9 cellular contexts compared by ENCODE assay signal in the genomic region with DNA sequence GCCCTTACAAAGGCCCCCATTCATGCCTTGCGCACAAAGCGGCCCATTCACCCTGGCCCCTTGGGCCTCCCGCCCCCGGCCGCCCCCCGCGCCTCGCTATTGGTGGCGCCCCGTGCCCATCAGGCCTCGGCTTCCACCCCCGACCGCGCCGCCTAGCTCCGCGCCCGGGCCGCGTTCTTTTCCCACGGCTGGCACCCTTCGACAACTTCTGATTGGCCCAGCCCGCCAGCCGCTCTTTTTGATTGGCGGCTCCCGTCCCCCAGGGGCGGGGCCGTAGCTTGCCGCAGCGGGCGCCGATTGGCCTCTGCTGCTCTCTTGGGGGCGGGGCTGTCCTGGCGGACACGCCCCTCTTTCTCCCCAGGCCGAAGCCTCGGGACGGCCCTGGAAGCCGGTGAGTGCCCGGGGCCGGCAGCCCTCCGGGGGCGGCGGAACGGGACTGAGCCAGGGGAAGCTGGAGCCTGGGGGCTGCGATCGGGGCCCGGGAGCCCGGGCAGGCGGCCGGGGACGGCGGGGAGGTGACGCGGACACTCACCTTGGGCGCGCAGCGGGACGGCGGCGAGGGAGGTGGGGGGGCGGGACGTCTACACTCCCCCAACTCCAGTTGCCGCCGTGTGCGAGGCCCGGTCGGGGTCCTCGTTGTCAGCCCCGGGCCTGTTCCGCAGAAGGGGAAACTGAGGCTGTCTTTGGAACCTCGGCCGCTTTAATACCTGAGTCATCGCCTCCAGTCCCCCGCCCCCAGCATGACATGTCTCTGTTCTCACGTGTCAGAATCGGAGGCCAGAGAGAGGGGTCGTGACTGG. TPM values are rescaled to one million over a fixed set of nuclear protein-coding genes. Genes with fewer than 3 reads are reported as not detected.
DNase-seq lines count a peak whose midpoint lies in the region; ATAC-seq, FAIRE-seq and TF ChIP-seq lines count a peak whose summit lies in the region.
"Had no signal": no experiment of that assay in that cellular context is flagged by ENCODE, and none has a peak within 500 bp of the region (broad histone marks: within the 10 kb centered on the region; RNA-seq: fewer than 3 reads in every experiment).

A gene (plus strand): TSS at position 342 of the 800 bp plus-strand sequence. CDS start 6,744 bp downstream, outside the sequence.

- 2 to 11% (median 8%) methylated on average over 59 to 78 of the region's 78 CpGs for WGBS in small intestine, 3 donors

- intact Hi-C loops in activated T-helper 1 cell treated with anti-CD3 and anti-CD28 coated beads, Interleukin-12 subunit alpha, Interleukin-12 subunit beta, Interleukin-2, Interleukin-4 antibody, amounts not matched to agents 30 ng/mL and 10 ng/mL and 1 ng/mL, durations not matched to agents 14 hours and 24 hours and 36 hours (cut with micrococcal nuclease): no loop called here

- peaks cover 2% of the 10 kb centered on the region for H3K27me3 ChIP-seq in brain microvascular endothelial cell (replicated peaks)
- H3K27me3 ChIP-seq in small intestine (ENCODE audit: control insufficient read depth in 2 of 2, insufficient read depth in 2 of 2, low read length in 2 of 2): peaks cover 0 to 8% of the 10 kb centered on the region in 2 donors

- H3K4me1 ChIP-seq in small intestine (ENCODE audit: control insufficient read depth in 2 of 2, insufficient read depth in 1 of 2, low read depth in 1 of 2, low read length in 1 of 2): peaks cover 0 to 2% of the 10 kb centered on the region in 2 donors

- peak; percentile 95 for DNase-seq in DMS53 (lab: John Stamatoyannopoulos, UW)
- peak; percentile 83 for DNase-seq in NCI-H2029 treated with DMSO at 0.1 percent for 48 hours (lab: John Stamatoyannopoulos, UW)
- peak; percentile 4 for DNase-seq in brain microvascular endothelial cell
- peak; percentile 95 for DNase-seq in islet precursor cell
- peak; percentile 96 for DNase-seq in small intestine
- no peak for DNase-seq in activated T-helper 1 cell treated with anti-CD3 and anti-CD28 coated beads, Interleukin-12 subunit alpha, Interleukin-12 subunit beta, Interleukin-2, Interleukin-4 antibody, amounts not matched to agents 30 ng/mL and 10 ng/mL and 1 ng/mL, durations not matched to agents 14 hours and 24 hours and 36 hours (ENCODE audit: low spot score)
- no peak for DNase-seq in activated naive CD4-positive, alpha-beta T cell treated with Interleukin-2 at 50 U/mL for 16 hours

- no peak within 1 kb of the TSS for H3K4me3 ChIP-seq in brain microvascular endothelial cell (ENCODE audit: low read depth, low read length)
- H3K4me3 ChIP-seq in small intestine (ENCODE audit: low read depth in 1 of 2, low read length in 2 of 2): peak within 1 kb of the TSS; percentile 45 to 66

- no peak within 1 kb of the TSS for H3K27ac ChIP-seq in brain microvascular endothelial cell
- H3K27ac ChIP-seq in small intestine (ENCODE audit: low read depth in 1 of 2, low read length in 1 of 2): peak within 1 kb of the TSS; percentile 60 to 89

- no peaks in the 10 kb centered on the region for H3K9me3 ChIP-seq in small intestine (ENCODE audit: control insufficient read depth, low read depth)

- TF ChIP-seq CTCF in brain microvascular endothelial cell (IDR thresholded peaks at IDR 0.05; ENCODE audit: low read depth, low read length, missing control alignments): no peak

- no peak for ATAC-seq in HG03442 (IDR thresholded peaks at IDR 0.05; ENCODE audit: unreplicated experiment)

- peaks cover 30% of the 10 kb centered on the region for H3K27me3 Mint-ChIP-seq in activated T-helper 1 cell treated with anti-CD3 and anti-CD28 coated beads, Interleukin-12 subunit alpha, Interleukin-12 subunit beta, Interleukin-2, Interleukin-4 antibody, amounts not matched to agents 30 ng/mL and 10 ng/mL and 1 ng/mL, durations not matched to agents 14 hours and 24 hours and 36 hours (ENCODE audit: insufficient read depth)

- H3K36me3 ChIP-seq in brain microvascular endothelial cell (replicated peaks) (no peaks in the 10 kb centered on the region), small intestine (ENCODE audit: control insufficient read depth in 2 of 2, insufficient read depth in 2 of 2, low read length in 2 of 2) (no peaks in the 10 kb centered on the region)

- H3K27ac Mint-ChIP-seq in activated T-helper 1 cell treated with anti-CD3 and anti-CD28 coated beads, Interleukin-12 subunit alpha, Interleukin-12 subunit beta, Interleukin-2, Interleukin-4 antibody, amounts not matched to agents 30 ng/mL and 10 ng/mL and 1 ng/mL, durations not matched to agents 14 hours and 24 hours and 36 hours: no peak within 1 kb of the TSS

- no peak for FAIRE-seq in small intestine (lab: Jason Lieb, UNC)
- FAIRE-seq: colon had no signal

- H3K9me3 Mint-ChIP-seq in activated T-helper 1 cell treated with anti-CD3 and anti-CD28 coated beads, Interleukin-12 subunit alpha, Interleukin-12 subunit beta, Interleukin-2, Interleukin-4 antibody, amounts not matched to agents 30 ng/mL and 10 ng/mL and 1 ng/mL, durations not matched to agents 14 hours and 24 hours and 36 hours: no peaks in the 10 kb centered on the region

- H3K36me3 Mint-ChIP-seq in activated T-helper 1 cell treated with anti-CD3 and anti-CD28 coated beads, Interleukin-12 subunit alpha, Interleukin-12 subunit beta, Interleukin-2, Interleukin-4 antibody, amounts not matched to agents 30 ng/mL and 10 ng/mL and 1 ng/mL, durations not matched to agents 14 hours and 24 hours and 36 hours (ENCODE audit: low read depth): no peaks in the 10 kb centered on the region

- no peaks in the 10 kb centered on the region for H3K4me1 Mint-ChIP-seq in activated T-helper 1 cell treated with anti-CD3 and anti-CD28 coated beads, Interleukin-12 subunit alpha, Interleukin-12 subunit beta, Interleukin-2, Interleukin-4 antibody, amounts not matched to agents 30 ng/mL and 10 ng/mL and 1 ng/mL, durations not matched to agents 14 hours and 24 hours and 36 hours (ENCODE audit: low read depth)

- H3K4me3 Mint-ChIP-seq in activated T-helper 1 cell treated with anti-CD3 and anti-CD28 coated beads, Interleukin-12 subunit alpha, Interleukin-12 subunit beta, Interleukin-2, Interleukin-4 antibody, amounts not matched to agents 30 ng/mL and 10 ng/mL and 1 ng/mL, durations not matched to agents 14 hours and 24 hours and 36 hours: no peak within 1 kb of the TSS

- in situ Hi-C loops in brain microvascular endothelial cell (cut with HindIII; ENCODE audit: low pct_ligation_motif_present, low sequenced_read_pairs): no loop called here

RNA-seq across cellular contexts. Expression of the gene that starts here (rescaled TPM):
- 100 to 1,000 TPM; 202 to 392 (median 216) TPM for polyA plus RNA-seq in small intestine
- not detected in 2 replicates for total RNA-seq in activated T-helper 1 cell treated with anti-CD3 and anti-CD28 coated beads, Interleukin-12 subunit alpha, Interleukin-12 subunit beta, Interleukin-2, Interleukin-4 antibody, amounts not matched to agents 30 ng/mL and 10 ng/mL and 1 ng/mL, durations not matched to agents 14 hours and 24 hours and 36 hours

Comparison
In these comparisons a context has a peak if more than half of its experiments do, and no peak if none do; other contexts are left out.
1. DNase-seq: peak in DMS53 (single experiment), NCI-H2029 treated with DMSO at 0.1 percent for 48 hours (single experiment), brain microvascular endothelial cell (single experiment), islet precursor cell (single experiment) and small intestine (single experiment); none in activated T-helper 1 cell treated with anti-CD3 and anti-CD28 coated beads, Interleukin-12 subunit alpha, Interleukin-12 subunit beta, Interleukin-2, Interleukin-4 antibody, amounts not matched to agents 30 ng/mL and 10 ng/mL and 1 ng/mL, durations not matched to agents 14 hours and 24 hours and 36 hours (single experiment) and activated naive CD4-positive, alpha-beta T cell treated with Interleukin-2 at 50 U/mL for 16 hours (single experiment).